ENCODE assay signal across 27 cellular contexts in the genomic region with DNA sequence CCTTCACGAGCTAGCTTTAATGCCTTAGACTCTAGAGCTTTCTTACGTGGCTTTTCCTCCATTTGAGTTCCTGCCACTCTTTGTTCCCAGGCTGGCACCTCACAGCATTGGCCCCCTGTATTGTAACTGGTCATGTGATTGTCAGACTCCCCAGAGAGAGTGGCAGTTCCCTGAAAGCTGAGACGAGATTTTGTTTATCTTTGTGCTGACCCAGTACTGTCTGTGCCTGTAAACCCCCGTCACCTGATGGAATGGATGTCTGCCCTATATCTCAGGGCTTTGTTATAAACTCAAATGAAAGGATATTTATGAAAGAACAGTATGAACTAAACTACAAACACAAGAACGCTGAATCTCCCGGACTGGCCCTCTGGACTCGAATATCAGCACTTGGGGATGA. TPM values are rescaled to one million over a fixed set of nuclear protein-coding genes. Genes with fewer than 3 reads are reported as not detected.
DNase-seq lines count a peak whose midpoint lies in the region; ATAC-seq and TF ChIP-seq lines count a peak whose summit lies in the region.
"Had no signal": no experiment of that assay in that cellular context is flagged by ENCODE, and none has a peak within 500 bp of the region (broad histone marks: within the 10 kb centered on the region; RNA-seq: fewer than 3 reads in every experiment).

No MANE protein-coding gene starts in this region.

- no peaks in the 10 kb centered on the region for H3K4me1 ChIP-seq in Loucy (ENCODE audit: insufficient read depth, low read length, poor library complexity, severe bottlenecking)
- H3K4me1 ChIP-seq in mesenchymal stem cell (ENCODE audit: control insufficient read depth, insufficient read depth, low read depth, low read length): peaks cover 12% of the 10 kb centered on the region
- H3K4me1 ChIP-seq in stomach smooth muscle (ENCODE audit: control insufficient read depth, insufficient read depth, low read length): peaks cover 12% of the 10 kb centered on the region

- H3K9me2 ChIP-seq in Loucy (replicated peaks; ENCODE audit: low read depth, low read length): no peaks in the 10 kb centered on the region

- H3K27me3 ChIP-seq in Loucy (ENCODE audit: insufficient read depth, low read length, poor library complexity, severe bottlenecking): no peaks in the 10 kb centered on the region
- no peaks in the 10 kb centered on the region for H3K27me3 ChIP-seq in mesenchymal stem cell (ENCODE audit: control insufficient read depth in 1 of 2, insufficient read depth in 1 of 2, low read length in 2 of 2)
- no peaks in the 10 kb centered on the region for H3K27me3 ChIP-seq in stomach smooth muscle (ENCODE audit: control insufficient read depth in 1 of 2, insufficient read depth in 2 of 2, low read length in 2 of 2)

- H3K27ac Mint-ChIP-seq in brain: peak overlapping the region in 3 of 5 experiments; percentile 0 to 32 (median 27)
- H3K27ac Mint-ChIP-seq: activated naive CD8-positive, alpha-beta T cell treated with anti-CD3 and anti-CD28 coated beads, Interleukin-2, amount 50 U/mL, for 24 hours; CD4-positive, alpha-beta memory T cell; natural killer cell treated with Interleukin-12 subunit alpha and Interleukin-12 subunit beta and Interleukin-15 and Interleukin-18, amount 100 ng/mL, for 72 hours; stimulated activated memory B cell treated with anti-CD40 and anti-IgM and Interleukin-4, amounts not matched to agents 10 μg/mL and 1 μg/mL and 100 μg/mL, for 72 hours; T-helper 17 cell had no signal

- no peaks in the 10 kb centered on the region for H3K36me3 Mint-ChIP-seq in brain
- H3K36me3 Mint-ChIP-seq: CD4-positive, alpha-beta memory T cell; natural killer cell treated with Interleukin-12 subunit alpha and Interleukin-12 subunit beta and Interleukin-15 and Interleukin-18, amount 100 ng/mL, for 72 hours; stimulated activated memory B cell treated with anti-CD40 and anti-IgM and Interleukin-4, amounts not matched to agents 10 μg/mL and 1 μg/mL and 100 μg/mL, for 72 hours had no signal

- DNase-seq in mesenchymal stem cell: no peak
- DNase-seq in NCI-H82 (lab: John Stamatoyannopoulos, UW): no peak
- no peak for DNase-seq in activated T-cell treated with anti-CD3 and anti-CD28 coated beads, Interleukin-2, amount 50 U/mL, for 1 hour
- DNase-seq: activated CD8-positive, alpha-beta memory T cell treated with anti-CD3 and anti-CD28 coated beads, Interleukin-2, amount 50 U/mL, for 4 hours; activated naive CD8-positive, alpha-beta T cell treated with anti-CD3 and anti-CD28 coated beads, Interleukin-2, amount 50 U/mL, for 24 hours; CD4-positive, alpha-beta memory T cell; cortex of kidney; GDM1; Karpas-422; left cardiac atrium; NCI-H1092 treated with DMSO at 0.1 percent for 48 hours; NCI-H2081 treated with DMSO at 0.1 percent for 48 hours; NCI-H526 treated with DMSO at 0.1 percent for 48 hours; psoas muscle; RPMI8226; small intestine; stimulated activated CD4-positive, alpha-beta T cell treated with anti-CD3 and anti-CD28 coated beads, Interleukin-2, amount 100 ng/mL, for 24 hours; T-helper 17 cell; WERI-Rb-1 had no signal

- no peak overlapping the region for H4K8ac ChIP-seq in mesenchymal stem cell (ENCODE audit: low read length)

- H3K9ac ChIP-seq in Loucy (ENCODE audit: low read depth, low read length, poor library complexity, severe bottlenecking) (no peak overlapping the region), mesenchymal stem cell (ENCODE audit: low read length) (no peak overlapping the region), stomach smooth muscle (ENCODE audit: low read length in 2 of 2) (peak overlapping the region; percentile 29 to 36)

- no peak overlapping the region for H2AK5ac ChIP-seq in mesenchymal stem cell (ENCODE audit: low read length, severe bottlenecking)

- H3K4me1 Mint-ChIP-seq in brain: peaks cover 12% of the 10 kb centered on the region
- H3K4me1 Mint-ChIP-seq: stimulated activated memory B cell treated with anti-CD40 and anti-IgM and Interleukin-4, amounts not matched to agents 10 μg/mL and 1 μg/mL and 100 μg/mL, for 72 hours had no signal

- no peak overlapping the region for H3K4ac ChIP-seq in mesenchymal stem cell (ENCODE audit: low read depth in 1 of 2, low read length in 2 of 2)

- no peak overlapping the region for H3K27ac ChIP-seq in mesenchymal stem cell (ENCODE audit: low read length, poor library complexity, severe bottlenecking)
- peak overlapping the region; percentile 18 for H3K27ac ChIP-seq in stomach smooth muscle (ENCODE audit: low read length)
- H3K27ac ChIP-seq: psoas muscle, SK-N-MC, WERI-Rb-1 had no signal

- H3K4me3 ChIP-seq in Loucy (ENCODE audit: low read length, poor library complexity, severe bottlenecking): no peak overlapping the region
- no peak overlapping the region for H3K4me3 ChIP-seq in mesenchymal stem cell (ENCODE audit: insufficient read depth in 1 of 2, low read depth in 1 of 2, low read length in 2 of 2)
- H3K4me3 ChIP-seq in stomach smooth muscle (ENCODE audit: low read length in 2 of 2): no peak overlapping the region
- H3K4me3 ChIP-seq: psoas muscle, SK-N-MC had no signal

- H3K18ac ChIP-seq in mesenchymal stem cell (ENCODE audit: low read depth in 1 of 2, low read length in 2 of 2): no peak overlapping the region

- no peaks in the 10 kb centered on the region for H3K9me3 ChIP-seq in Loucy (ENCODE audit: insufficient read depth, low read depth, low read length)
- no peaks in the 10 kb centered on the region for H3K9me3 ChIP-seq in mesenchymal stem cell (ENCODE audit: control insufficient read depth, low read length)
- no peaks in the 10 kb centered on the region for H3K9me3 ChIP-seq in stomach smooth muscle (ENCODE audit: control insufficient read depth in 2 of 2, low read length in 2 of 2)
- H3K9me3 ChIP-seq: psoas muscle had no signal

- H3K79me2 ChIP-seq in Loucy (ENCODE audit: insufficient read depth, low read length): no peaks in the 10 kb centered on the region

- H4K91ac ChIP-seq in mesenchymal stem cell (ENCODE audit: low read length): no peak overlapping the region

- H3K4me2 ChIP-seq in Loucy (ENCODE audit: low read depth, low read length, poor library complexity, severe bottlenecking): no peak overlapping the region
- H3K4me2 ChIP-seq in mesenchymal stem cell (ENCODE audit: low read length, poor library complexity, severe bottlenecking): no peak overlapping the region

- H3K36me3 ChIP-seq in Loucy (ENCODE audit: insufficient read depth, low read length) (no peaks in the 10 kb centered on the region), mesenchymal stem cell (ENCODE audit: control insufficient read depth in 1 of 2, insufficient read depth in 2 of 2, low read depth in 1 of 2, low read length in 2 of 2) (no peaks in the 10 kb centered on the region), stomach smooth muscle (ENCODE audit: control insufficient read depth in 2 of 2, insufficient read depth in 2 of 2, low read length in 2 of 2) (no peaks in the 10 kb centered on the region)
- H3K36me3 ChIP-seq: WERI-Rb-1 had no signal

- no peak overlapping the region for H3K14ac ChIP-seq in mesenchymal stem cell (ENCODE audit: low read length in 2 of 2)

- H3K4me3 Mint-ChIP-seq in brain: no peak overlapping the region
- H3K4me3 Mint-ChIP-seq: activated naive CD8-positive, alpha-beta T cell treated with anti-CD3 and anti-CD28 coated beads, Interleukin-2, amount 50 U/mL, for 24 hours; CD4-positive, alpha-beta memory T cell; natural killer cell treated with Interleukin-12 subunit alpha and Interleukin-12 subunit beta and Interleukin-15 and Interleukin-18, amount 100 ng/mL, for 72 hours; stimulated activated memory B cell treated with anti-CD40 and anti-IgM and Interleukin-4, amounts not matched to agents 10 μg/mL and 1 μg/mL and 100 μg/mL, for 72 hours; T-helper 17 cell had no signal

- H3K79me1 ChIP-seq in mesenchymal stem cell (replicated peaks; ENCODE audit: low read length, poor library complexity, severe bottlenecking): no peaks in the 10 kb centered on the region

- H3K23ac ChIP-seq in mesenchymal stem cell (ENCODE audit: low read length in 2 of 2): no peak overlapping the region

- WGBS in mesenchymal stem cell: 67% methylated on average over 7 of the region's 7 CpGs

- no peaks in the 10 kb centered on the region for H3F3A ChIP-seq in Loucy (ENCODE audit: low read depth)

- H2BK5ac ChIP-seq in mesenchymal stem cell (ENCODE audit: low read depth, low read length, poor library complexity, severe bottlenecking): no peak overlapping the region

- H2BK12ac ChIP-seq in mesenchymal stem cell (ENCODE audit: low read length in 2 of 2): no peak overlapping the region

- no peak overlapping the region for H2BK15ac ChIP-seq in mesenchymal stem cell (ENCODE audit: low read depth, poor library complexity, severe bottlenecking)

- H2AFZ ChIP-seq in Loucy (ENCODE audit: low read length) (peak overlapping the region; percentile 13; the same call in 1 of the 2 replicates), mesenchymal stem cell (ENCODE audit: low read depth, low read length) (peak overlapping the region; percentile 10)

- no peak overlapping the region for H2BK120ac ChIP-seq in mesenchymal stem cell (ENCODE audit: low read depth, low read length)

- TF ChIP-seq CTCF in Loucy (conservative IDR thresholded peaks at IDR 0.05; ENCODE audit: low read length) (no peak), brain (conservative IDR thresholded peaks at IDR 0.05) (no peak)

- no peaks in the 10 kb centered on the region for H3K9me3 Mint-ChIP-seq in brain
- H3K9me3 Mint-ChIP-seq: activated naive CD8-positive, alpha-beta T cell treated with anti-CD3 and anti-CD28 coated beads, Interleukin-2, amount 50 U/mL, for 24 hours; CD4-positive, alpha-beta memory T cell; natural killer cell treated with Interleukin-12 subunit alpha and Interleukin-12 subunit beta and Interleukin-15 and Interleukin-18, amount 100 ng/mL, for 72 hours had no signal

- ATAC-seq in activated CD4-positive, CD25-positive, alpha-beta regulatory T cell treated with anti-CD3 and anti-CD28 coated beads, Interleukin-2, amount 50 U/mL, for 24 hours: no peak
- ATAC-seq: activated naive CD8-positive, alpha-beta T cell treated with anti-CD3 and anti-CD28 coated beads, Interleukin-2, amount 50 U/mL, for 24 hours; left cardiac atrium; natural killer cell treated with Interleukin-12 subunit alpha and Interleukin-12 subunit beta and Interleukin-15 and Interleukin-18, amount 100 ng/mL, for 72 hours; psoas muscle; stimulated activated memory B cell treated with anti-CD40 and anti-IgM and Interleukin-4, amounts not matched to agents 10 μg/mL and 1 μg/mL and 100 μg/mL, for 72 hours; T-helper 17 cell had no signal

- peaks cover 3% of the 10 kb centered on the region for H3K27me3 Mint-ChIP-seq in brain

- H4K20me1 ChIP-seq in Loucy (ENCODE audit: insufficient read depth, low read length, poor library complexity, severe bottlenecking): no peaks in the 10 kb centered on the region

RNA-seq across cellular contexts. Expression of a gene that starts 13.0 kb away (rescaled TPM):
- not detected for polyA plus RNA-seq in brain (ENCODE audit: insufficient read depth, low read depth, low replicate concordance)
- not detected for polyA plus RNA-seq in mesenchymal stem cell (2013, experiment 1 of 2)
- not detected for polyA plus RNA-seq in mesenchymal stem cell (2013, experiment 2 of 2)
- polyA plus RNA-seq: CD4-positive, alpha-beta memory T cell; psoas muscle; small intestine; thymus had no signal

RNA-seq across cellular contexts. Expression of a gene that starts 35.3 kb away (rescaled TPM):
- 6.1 TPM for polyA plus RNA-seq in brain (ENCODE audit: insufficient read depth, low read depth, low replicate concordance)
- polyA plus RNA-seq in mesenchymal stem cell (2013, experiment 1 of 2): 4.5 TPM
- 4.1 TPM for polyA plus RNA-seq in mesenchymal stem cell (2013, experiment 2 of 2)

Comparison
In these comparisons a context has a peak if more than half of its experiments do, and no peak if none do; other contexts are left out.
1. H3K9ac ChIP-seq: peak in stomach smooth muscle (2 of 2); none in Loucy (single experiment) and mesenchymal stem cell (single experiment).